21 cellular contexts compared by ENCODE assay signal in genomic region chr1:52814465-52814864, GRCh38. TPM values are rescaled to one million over a fixed set of nuclear protein-coding genes. Genes with fewer than 3 reads are reported as not detected.
DNase-seq lines count a peak whose midpoint lies in the region; ATAC-seq and TF ChIP-seq lines count a peak whose summit lies in the region.
"Had no signal": no experiment of that assay in that cellular context is flagged by ENCODE, and none has a peak within 500 bp of the region (broad histone marks: within the 10 kb centered on the region; RNA-seq: fewer than 3 reads in every experiment).

No MANE protein-coding gene starts in this region.

- H3K9me3 Mint-ChIP-seq in GM23338, result no peaks in the 10 kb centered on the region
- H3K9me3 Mint-ChIP-seq: activated naive CD4-positive, alpha-beta T cell treated with anti-CD3 and anti-CD28 coated beads, Interleukin-2, amount 50 U/mL, for 72 hours; neural crest cell had no signal

- ATAC-seq in GM23338, result no peak
- ATAC-seq: activated naive CD4-positive, alpha-beta T cell treated with anti-CD3 and anti-CD28 coated beads, Interleukin-2, amount 50 U/mL, for 72 hours; left colon; mucosa of descending colon had no signal

- H3K4me2 ChIP-seq in PC-9 (no peak overlapping the region), fibroblast of lung (ENCODE audit: extremely low read depth, insufficient read depth, low read length) (no peak overlapping the region), GM23338 (no peak overlapping the region), smooth muscle cell (no peak overlapping the region)

- CTCF ChIA-PET in PC-9 (lab: Charles Lee), result no interaction called here

- no peak overlapping the region for H3K4me3 Mint-ChIP-seq in GM23338
- H3K4me3 Mint-ChIP-seq: neural crest cell had no signal

- POLR2A ChIA-PET in PC-9 (lab: Charles Lee; ENCODE audit: unreplicated experiment), result no interaction called here

- no peaks in the 10 kb centered on the region for H3K27me3 Mint-ChIP-seq in GM23338 (ENCODE audit: insufficient read depth, low read depth, poor library complexity)

- in situ Hi-C loops in brain microvascular endothelial cell (cut with HindIII; ENCODE audit: low pct_ligation_motif_present, low sequenced_read_pairs), result no loop called here

- TF ChIP-seq RAD21 in liver (IDR thresholded peaks at IDR 0.05), result peak in 1 of 2 donors; percentile 20

- intact Hi-C loops in PC-9 (cut with micrococcal nuclease; ENCODE audit: unreplicated experiment), result no loop called here

- no peak overlapping the region for H3K4me3 ChIP-seq in PC-9
- no peak overlapping the region for H3K4me3 ChIP-seq in fibroblast of lung (replicated peaks in 1 of 4; ENCODE audit: control extremely low read depth in 1 of 4, insufficient read depth in 1 of 4, low read depth in 3 of 4, low read length in 4 of 4)
- H3K4me3 ChIP-seq in liver (ENCODE audit: low read depth in 1 of 3, low read length in 3 of 3), result no peak overlapping the region
- H3K4me3 ChIP-seq in brain microvascular endothelial cell (ENCODE audit: low read depth, low read length), result no peak overlapping the region
- no peak overlapping the region for H3K4me3 ChIP-seq in GM23338
- no peak overlapping the region for H3K4me3 ChIP-seq in right atrium auricular region
- H3K4me3 ChIP-seq in smooth muscle cell, result no peak overlapping the region
- H3K4me3 ChIP-seq: mucosa of descending colon, skin epidermis, thoracic aorta had no signal

- H2AFZ ChIP-seq in PC-9 (no peak overlapping the region), fibroblast of lung (ENCODE audit: low read length) (no peak overlapping the region), GM23338 (no peak overlapping the region), smooth muscle cell (ENCODE audit: low read depth) (no peak overlapping the region)

- H3K36me3 Mint-ChIP-seq in GM23338 (ENCODE audit: low read depth), result peaks cover 13% of the 10 kb centered on the region; the same call in 2 of the 3 replicates
- H3K36me3 Mint-ChIP-seq: activated naive CD4-positive, alpha-beta T cell treated with anti-CD3 and anti-CD28 coated beads, Interleukin-2, amount 50 U/mL, for 72 hours had no signal

- no peak overlapping the region for H3K9ac ChIP-seq in fibroblast of lung (ENCODE audit: insufficient read depth, low read length)
- H3K9ac ChIP-seq in liver (ENCODE audit: low read depth in 1 of 2, low read length in 2 of 2), result no peak overlapping the region
- no peak overlapping the region for H3K9ac ChIP-seq in smooth muscle cell (ENCODE audit: low read depth)

- no peaks in the 10 kb centered on the region for H4K20me1 ChIP-seq in PC-9 (ENCODE audit: insufficient read depth)
- no peaks in the 10 kb centered on the region for H4K20me1 ChIP-seq in fibroblast of lung (ENCODE audit: control insufficient read depth, extremely low read depth, insufficient read depth, low read length)
- H4K20me1 ChIP-seq in GM23338 (replicated peaks; ENCODE audit: insufficient read depth), result no peaks in the 10 kb centered on the region
- no peaks in the 10 kb centered on the region for H4K20me1 ChIP-seq in smooth muscle cell (ENCODE audit: low read depth)

- H3K79me2 ChIP-seq in PC-9 (ENCODE audit: low read depth), result no peaks in the 10 kb centered on the region
- no peaks in the 10 kb centered on the region for H3K79me2 ChIP-seq in fibroblast of lung (ENCODE audit: control insufficient read depth, insufficient read depth, low read length)
- H3K79me2 ChIP-seq in GM23338 (replicated peaks; ENCODE audit: insufficient read depth), result no peaks in the 10 kb centered on the region
- H3K79me2 ChIP-seq in smooth muscle cell (ENCODE audit: low read depth), result no peaks in the 10 kb centered on the region

- H3K27me3 ChIP-seq in PC-9 (ENCODE audit: insufficient read depth, low read depth), result no peaks in the 10 kb centered on the region
- no peaks in the 10 kb centered on the region for H3K27me3 ChIP-seq in fibroblast of lung (ENCODE audit: control insufficient read depth, insufficient read depth, low read length)
- no peaks in the 10 kb centered on the region for H3K27me3 ChIP-seq in liver (ENCODE audit: control insufficient read depth in 4 of 4, insufficient read depth in 4 of 4, low read length in 3 of 4)
- H3K27me3 ChIP-seq in brain microvascular endothelial cell (replicated peaks), result no peaks in the 10 kb centered on the region
- no peaks in the 10 kb centered on the region for H3K27me3 ChIP-seq in GM23338 (ENCODE audit: insufficient read depth)
- H3K27me3 ChIP-seq in right atrium auricular region, result no peaks in the 10 kb centered on the region
- no peaks in the 10 kb centered on the region for H3K27me3 ChIP-seq in smooth muscle cell (ENCODE audit: low read depth)

- DNase-seq in EH (ENCODE audit: low read depth) (peak; percentile 23), PC-9 (peak; percentile 7 to 70), fibroblast of lung (ENCODE audit: low read depth in 2 of 2) (peak; percentile 5 to 29), brain microvascular endothelial cell (no peak), GM23338 (ENCODE audit: low spot score) (no peak), right atrium auricular region (ENCODE audit: low spot score) (no peak), smooth muscle cell (lab: John Stamatoyannopoulos, UW; ENCODE audit: unreplicated experiment) (no peak)
- DNase-seq: ACHN; C1 segment of cervical spinal cord; dermis blood vessel endothelial cell; left colon; mucosa of descending colon; NCI-H146; NCI-H748 treated with DMSO at 0.1 percent for 48 hours; SHP77; stimulated activated naive CD4-positive, alpha-beta T cell had no signal

- 0 out of 2 replicates have a peak overlapping the region, but pooled peaks have one; percentile 18 for H3K27ac ChIP-seq in PC-9
- H3K27ac ChIP-seq in fibroblast of lung (ENCODE audit: insufficient read depth, low read length), result no peak overlapping the region
- no peak overlapping the region for H3K27ac ChIP-seq in liver (ENCODE audit: low read depth in 1 of 2, low read length in 2 of 2)
- H3K27ac ChIP-seq in brain microvascular endothelial cell, result no peak overlapping the region
- no peak overlapping the region for H3K27ac ChIP-seq in GM23338 (ENCODE audit: low read depth)
- H3K27ac ChIP-seq in right atrium auricular region, result no peak overlapping the region
- H3K27ac ChIP-seq in smooth muscle cell (ENCODE audit: low read depth), result no peak overlapping the region
- H3K27ac ChIP-seq: skin epidermis, thoracic aorta had no signal

- 78% methylated on average over 2 of the region's 2 CpGs for WGBS in liver
- WGBS in smooth muscle cell (ENCODE audit: low lambda C conversion rate), result 90% methylated on average over 2 of the region's 2 CpGs

- BruUV-seq in PC-9 (replicated peaks; lab: Mats Ljungman, UMichigan), result no TSS peak

- H3K36me3 ChIP-seq in PC-9 (ENCODE audit: low read depth), result peaks cover 3% of the 10 kb centered on the region; the same call in 1 of the 2 replicates
- H3K36me3 ChIP-seq in fibroblast of lung (ENCODE audit: control insufficient read depth, insufficient read depth, low read length), result peaks cover 3% of the 10 kb centered on the region
- H3K36me3 ChIP-seq in liver (ENCODE audit: control insufficient read depth in 4 of 4, insufficient read depth in 3 of 4, low read depth in 1 of 4, low read length in 3 of 4), result peaks cover 3 to 43% (median 34%) of the 10 kb centered on the region in 4 donors
- peaks cover 18% of the 10 kb centered on the region for H3K36me3 ChIP-seq in brain microvascular endothelial cell (replicated peaks)
- H3K36me3 ChIP-seq in GM23338 (ENCODE audit: insufficient read depth), result peaks cover 8% of the 10 kb centered on the region; the same call in 1 of the 2 replicates
- peaks cover 49% of the 10 kb centered on the region for H3K36me3 ChIP-seq in right atrium auricular region
- no peaks in the 10 kb centered on the region for H3K36me3 ChIP-seq in smooth muscle cell (ENCODE audit: low read depth)

- peaks cover 10% of the 10 kb centered on the region; the same call in 1 of the 2 replicates for H3K4me1 ChIP-seq in PC-9 (replicated peaks; ENCODE audit: insufficient read depth)
- no peaks in the 10 kb centered on the region for H3K4me1 ChIP-seq in fibroblast of lung (ENCODE audit: control insufficient read depth, extremely low read depth, insufficient read depth, low read length)
- H3K4me1 ChIP-seq in liver (ENCODE audit: control insufficient read depth in 4 of 4, insufficient read depth in 4 of 4, low read length in 3 of 4), result no peaks in the 10 kb centered on the region
- no peaks in the 10 kb centered on the region for H3K4me1 ChIP-seq in GM23338 (ENCODE audit: insufficient read depth)
- H3K4me1 ChIP-seq in right atrium auricular region, result no peaks in the 10 kb centered on the region
- H3K4me1 ChIP-seq in smooth muscle cell (ENCODE audit: low read depth), result no peaks in the 10 kb centered on the region

- no peaks in the 10 kb centered on the region for H3K4me1 Mint-ChIP-seq in GM23338
- H3K4me1 Mint-ChIP-seq: neural crest cell had no signal

- H3F3A ChIP-seq in PC-9 (ENCODE audit: insufficient read depth, low read depth) (peaks cover 7% of the 10 kb centered on the region), GM23338 (replicated peaks; ENCODE audit: low read depth) (no peaks in the 10 kb centered on the region), smooth muscle cell (ENCODE audit: low read depth) (no peaks in the 10 kb centered on the region)

- H3K9me2 ChIP-seq in PC-9 (ENCODE audit: insufficient read depth) (no peaks in the 10 kb centered on the region), GM23338 (ENCODE audit: insufficient read depth) (no peaks in the 10 kb centered on the region)

- no peak for TF ChIP-seq CTCF in PC-9 (conservative IDR thresholded peaks at IDR 0.05)
- TF ChIP-seq CTCF in fibroblast of lung (conservative IDR thresholded peaks at IDR 0.05 in 1 of 2, IDR thresholded peaks at IDR 0.05 in 1 of 2; ENCODE audit: low read depth in 1 of 2, low read length in 2 of 2), result no peak
- TF ChIP-seq CTCF in liver (IDR thresholded peaks at IDR 0.05; ENCODE audit: low read depth, low read length, missing input control), result no peak
- no peak for TF ChIP-seq CTCF in brain microvascular endothelial cell (IDR thresholded peaks at IDR 0.05; ENCODE audit: low read depth, low read length, missing control alignments)
- TF ChIP-seq CTCF in GM23338 (conservative IDR thresholded peaks at IDR 0.05; ENCODE audit: low read depth in 2 of 2), result no peak
- no peak for TF ChIP-seq CTCF in right atrium auricular region (IDR thresholded peaks at IDR 0.05)
- TF ChIP-seq CTCF in smooth muscle cell (IDR thresholded peaks at IDR 0.05; ENCODE audit: borderline replicate concordance, insufficient read depth, poor library complexity, severe bottlenecking), result no peak

- H3K9me3 ChIP-seq in PC-9 (ENCODE audit: insufficient read depth, low read depth) (no peaks in the 10 kb centered on the region), fibroblast of lung (ENCODE audit: control insufficient read depth, insufficient read depth, low read depth, low read length) (no peaks in the 10 kb centered on the region), liver (ENCODE audit: control insufficient read depth in 4 of 4, low read length in 3 of 4) (no peaks in the 10 kb centered on the region), right atrium auricular region (no peaks in the 10 kb centered on the region), smooth muscle cell (replicated peaks; ENCODE audit: low read depth) (no peaks in the 10 kb centered on the region)
- H3K9me3 ChIP-seq: mucosa of descending colon, thoracic aorta had no signal

- no peak overlapping the region for H3K27ac Mint-ChIP-seq in GM23338
- H3K27ac Mint-ChIP-seq: activated naive CD4-positive, alpha-beta T cell treated with anti-CD3 and anti-CD28 coated beads, Interleukin-2, amount 50 U/mL, for 72 hours had no signal

RNA-seq across cellular contexts. Expression of gene ZYG11A, which starts 28.1 kb away (rescaled TPM):
- total RNA-seq in PC-9 (2021) (9.7 and 11.5 TPM in 2 replicates), fibroblast of lung (0.50 and 0.77 TPM in 2 replicates), liver (1 to 10 TPM in 1 of 2 donors, under 1 TPM in 1; 0.65 to 1.8 TPM), right atrium auricular region (not detected), smooth muscle cell (not detected in 2 replicates)
- polyA plus RNA-seq in fibroblast of lung (0.28 and 0.73 TPM in 2 replicates), liver (under 1 TPM; 0.38 to 0.86 TPM), GM23338 (2016; fragmentation: Nextera tagmentation; extraction: Ambion mirVana) (0.94 and 1.3 TPM in 2 replicates), smooth muscle cell (0.24 TPM in 1 of 2 replicates, not detected in the other)
- polyA plus RNA-seq in fibroblast of lung (2012), result 0.28 and 0.68 TPM in 2 replicates
- polyA minus RNA-seq in fibroblast of lung (ENCODE audit: low replicate concordance), result 1.6 TPM in 1 of 2 replicates, not detected in the other
- 4.3 and 4.8 TPM in 2 replicates for total RNA-seq in GM23338 (2014; rRNA removed; shearing (Covaris generic))
- total RNA-seq: thoracic aorta had no signal

Comparison
In these comparisons a context has a peak if more than half of its experiments do, and no peak if none do; other contexts are left out.
1. DNase-seq: peak in EH (single experiment), PC-9 (2 of 2) and fibroblast of lung (2 of 2); none in brain microvascular endothelial cell (single experiment), GM23338 (single experiment), right atrium auricular region (single experiment) and smooth muscle cell (single experiment).